In the genomic region with DNA sequence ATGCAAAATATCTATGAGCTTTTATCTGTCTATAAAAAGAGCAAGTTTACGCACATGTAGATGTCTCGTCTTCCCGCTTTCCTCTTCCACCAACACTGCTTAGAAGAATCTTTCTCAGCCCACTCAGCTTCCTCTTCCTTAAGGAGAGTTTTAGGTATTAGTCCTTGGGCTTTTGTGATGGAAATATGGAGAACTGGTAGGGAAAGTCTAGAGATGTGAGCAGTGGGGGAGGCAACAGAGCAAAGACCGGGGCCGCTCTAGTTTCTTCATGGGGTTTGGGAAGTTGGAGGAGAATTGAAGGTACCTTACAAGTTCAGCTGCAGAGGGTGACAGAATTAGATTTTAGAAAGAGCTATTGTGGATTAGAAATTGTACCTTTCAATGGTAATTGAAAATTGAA, we compare ENCODE assay signal across 2 cellular contexts.
TF ChIP-seq lines count a peak whose summit lies in the region.

No MANE protein-coding gene starts in this region.

TF ChIP-seq in GM23338, 12 proteins besides CTCF, POLR2A, EP300 and RAD21:
- TF ChIP-seq, protein P1, sequence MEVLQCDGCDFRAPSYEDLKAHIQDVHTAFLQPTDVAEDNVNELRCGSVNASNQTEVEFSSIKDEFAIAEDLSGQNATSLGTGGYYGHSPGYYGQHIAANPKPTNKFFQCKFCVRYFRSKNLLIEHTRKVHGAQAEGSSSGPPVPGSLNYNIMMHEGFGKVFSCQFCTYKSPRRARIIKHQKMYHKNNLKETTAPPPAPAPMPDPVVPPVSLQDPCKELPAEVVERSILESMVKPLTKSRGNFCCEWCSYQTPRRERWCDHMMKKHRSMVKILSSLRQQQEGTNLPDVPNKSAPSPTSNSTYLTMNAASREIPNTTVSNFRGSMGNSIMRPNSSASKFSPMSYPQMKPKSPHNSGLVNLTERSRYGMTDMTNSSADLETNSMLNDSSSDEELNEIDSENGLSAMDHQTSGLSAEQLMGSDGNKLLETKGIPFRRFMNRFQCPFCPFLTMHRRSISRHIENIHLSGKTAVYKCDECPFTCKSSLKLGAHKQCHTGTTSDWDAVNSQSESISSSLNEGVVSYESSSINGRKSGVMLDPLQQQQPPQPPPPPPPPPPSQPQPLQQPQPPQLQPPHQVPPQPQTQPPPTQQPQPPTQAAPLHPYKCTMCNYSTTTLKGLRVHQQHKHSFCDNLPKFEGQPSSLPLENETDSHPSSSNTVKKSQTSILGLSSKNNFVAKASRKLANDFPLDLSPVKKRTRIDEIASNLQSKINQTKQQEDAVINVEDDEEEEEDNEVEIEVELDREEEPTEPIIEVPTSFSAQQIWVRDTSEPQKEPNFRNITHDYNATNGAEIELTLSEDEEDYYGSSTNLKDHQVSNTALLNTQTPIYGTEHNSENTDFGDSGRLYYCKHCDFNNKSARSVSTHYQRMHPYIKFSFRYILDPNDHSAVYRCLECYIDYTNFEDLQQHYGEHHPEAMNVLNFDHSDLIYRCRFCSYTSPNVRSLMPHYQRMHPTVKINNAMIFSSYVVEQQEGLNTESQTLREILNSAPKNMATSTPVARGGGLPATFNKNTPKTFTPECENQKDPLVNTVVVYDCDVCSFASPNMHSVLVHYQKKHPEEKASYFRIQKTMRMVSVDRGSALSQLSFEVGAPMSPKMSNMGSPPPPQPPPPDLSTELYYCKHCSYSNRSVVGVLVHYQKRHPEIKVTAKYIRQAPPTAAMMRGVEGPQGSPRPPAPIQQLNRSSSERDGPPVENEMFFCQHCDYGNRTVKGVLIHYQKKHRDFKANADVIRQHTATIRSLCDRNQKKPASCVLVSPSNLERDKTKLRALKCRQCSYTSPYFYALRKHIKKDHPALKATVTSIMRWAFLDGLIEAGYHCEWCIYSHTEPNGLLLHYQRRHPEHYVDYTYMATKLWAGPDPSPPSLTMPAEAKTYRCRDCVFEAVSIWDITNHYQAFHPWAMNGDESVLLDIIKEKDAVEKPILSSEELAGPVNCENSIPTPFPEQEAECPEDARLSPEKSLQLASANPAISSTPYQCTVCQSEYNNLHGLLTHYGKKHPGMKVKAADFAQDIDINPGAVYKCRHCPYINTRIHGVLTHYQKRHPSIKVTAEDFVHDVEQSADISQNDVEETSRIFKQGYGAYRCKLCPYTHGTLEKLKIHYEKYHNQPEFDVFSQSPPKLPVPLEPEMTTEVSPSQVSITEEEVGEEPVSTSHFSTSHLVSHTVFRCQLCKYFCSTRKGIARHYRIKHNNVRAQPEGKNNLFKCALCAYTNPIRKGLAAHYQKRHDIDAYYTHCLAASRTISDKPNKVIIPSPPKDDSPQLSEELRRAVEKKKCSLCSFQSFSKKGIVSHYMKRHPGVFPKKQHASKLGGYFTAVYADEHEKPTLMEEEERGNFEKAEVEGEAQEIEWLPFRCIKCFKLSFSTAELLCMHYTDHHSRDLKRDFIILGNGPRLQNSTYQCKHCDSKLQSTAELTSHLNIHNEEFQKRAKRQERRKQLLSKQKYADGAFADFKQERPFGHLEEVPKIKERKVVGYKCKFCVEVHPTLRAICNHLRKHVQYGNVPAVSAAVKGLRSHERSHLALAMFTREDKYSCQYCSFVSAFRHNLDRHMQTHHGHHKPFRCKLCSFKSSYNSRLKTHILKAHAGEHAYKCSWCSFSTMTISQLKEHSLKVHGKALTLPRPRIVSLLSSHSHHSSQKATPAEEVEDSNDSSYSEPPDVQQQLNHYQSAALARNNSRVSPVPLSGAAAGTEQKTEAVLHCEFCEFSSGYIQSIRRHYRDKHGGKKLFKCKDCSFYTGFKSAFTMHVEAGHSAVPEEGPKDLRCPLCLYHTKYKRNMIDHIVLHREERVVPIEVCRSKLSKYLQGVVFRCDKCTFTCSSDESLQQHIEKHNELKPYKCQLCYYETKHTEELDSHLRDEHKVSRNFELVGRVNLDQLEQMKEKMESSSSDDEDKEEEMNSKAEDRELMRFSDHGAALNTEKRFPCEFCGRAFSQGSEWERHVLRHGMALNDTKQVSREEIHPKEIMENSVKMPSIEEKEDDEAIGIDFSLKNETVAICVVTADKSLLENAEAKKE (CRISPR knock-in tag; IDR thresholded peaks at IDR 0.05): peak; percentile 75
- TF ChIP-seq JUNB (IDR thresholded peaks at IDR 0.05; ENCODE audit: unreplicated experiment): no peak

TF ChIP-seq in WTC11, 78 proteins besides CTCF, POLR2A, EP300 and RAD21 (continued from another document):
- TF ChIP-seq, protein P2, sequence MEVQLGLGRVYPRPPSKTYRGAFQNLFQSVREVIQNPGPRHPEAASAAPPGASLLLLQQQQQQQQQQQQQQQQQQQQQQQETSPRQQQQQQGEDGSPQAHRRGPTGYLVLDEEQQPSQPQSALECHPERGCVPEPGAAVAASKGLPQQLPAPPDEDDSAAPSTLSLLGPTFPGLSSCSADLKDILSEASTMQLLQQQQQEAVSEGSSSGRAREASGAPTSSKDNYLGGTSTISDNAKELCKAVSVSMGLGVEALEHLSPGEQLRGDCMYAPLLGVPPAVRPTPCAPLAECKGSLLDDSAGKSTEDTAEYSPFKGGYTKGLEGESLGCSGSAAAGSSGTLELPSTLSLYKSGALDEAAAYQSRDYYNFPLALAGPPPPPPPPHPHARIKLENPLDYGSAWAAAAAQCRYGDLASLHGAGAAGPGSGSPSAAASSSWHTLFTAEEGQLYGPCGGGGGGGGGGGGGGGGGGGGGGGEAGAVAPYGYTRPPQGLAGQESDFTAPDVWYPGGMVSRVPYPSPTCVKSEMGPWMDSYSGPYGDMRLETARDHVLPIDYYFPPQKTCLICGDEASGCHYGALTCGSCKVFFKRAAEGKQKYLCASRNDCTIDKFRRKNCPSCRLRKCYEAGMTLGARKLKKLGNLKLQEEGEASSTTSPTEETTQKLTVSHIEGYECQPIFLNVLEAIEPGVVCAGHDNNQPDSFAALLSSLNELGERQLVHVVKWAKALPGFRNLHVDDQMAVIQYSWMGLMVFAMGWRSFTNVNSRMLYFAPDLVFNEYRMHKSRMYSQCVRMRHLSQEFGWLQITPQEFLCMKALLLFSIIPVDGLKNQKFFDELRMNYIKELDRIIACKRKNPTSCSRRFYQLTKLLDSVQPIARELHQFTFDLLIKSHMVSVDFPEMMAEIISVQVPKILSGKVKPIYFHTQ (CRISPR knock-in tag; IDR thresholded peaks at IDR 0.05): no peak
- TF ChIP-seq, protein P3, sequence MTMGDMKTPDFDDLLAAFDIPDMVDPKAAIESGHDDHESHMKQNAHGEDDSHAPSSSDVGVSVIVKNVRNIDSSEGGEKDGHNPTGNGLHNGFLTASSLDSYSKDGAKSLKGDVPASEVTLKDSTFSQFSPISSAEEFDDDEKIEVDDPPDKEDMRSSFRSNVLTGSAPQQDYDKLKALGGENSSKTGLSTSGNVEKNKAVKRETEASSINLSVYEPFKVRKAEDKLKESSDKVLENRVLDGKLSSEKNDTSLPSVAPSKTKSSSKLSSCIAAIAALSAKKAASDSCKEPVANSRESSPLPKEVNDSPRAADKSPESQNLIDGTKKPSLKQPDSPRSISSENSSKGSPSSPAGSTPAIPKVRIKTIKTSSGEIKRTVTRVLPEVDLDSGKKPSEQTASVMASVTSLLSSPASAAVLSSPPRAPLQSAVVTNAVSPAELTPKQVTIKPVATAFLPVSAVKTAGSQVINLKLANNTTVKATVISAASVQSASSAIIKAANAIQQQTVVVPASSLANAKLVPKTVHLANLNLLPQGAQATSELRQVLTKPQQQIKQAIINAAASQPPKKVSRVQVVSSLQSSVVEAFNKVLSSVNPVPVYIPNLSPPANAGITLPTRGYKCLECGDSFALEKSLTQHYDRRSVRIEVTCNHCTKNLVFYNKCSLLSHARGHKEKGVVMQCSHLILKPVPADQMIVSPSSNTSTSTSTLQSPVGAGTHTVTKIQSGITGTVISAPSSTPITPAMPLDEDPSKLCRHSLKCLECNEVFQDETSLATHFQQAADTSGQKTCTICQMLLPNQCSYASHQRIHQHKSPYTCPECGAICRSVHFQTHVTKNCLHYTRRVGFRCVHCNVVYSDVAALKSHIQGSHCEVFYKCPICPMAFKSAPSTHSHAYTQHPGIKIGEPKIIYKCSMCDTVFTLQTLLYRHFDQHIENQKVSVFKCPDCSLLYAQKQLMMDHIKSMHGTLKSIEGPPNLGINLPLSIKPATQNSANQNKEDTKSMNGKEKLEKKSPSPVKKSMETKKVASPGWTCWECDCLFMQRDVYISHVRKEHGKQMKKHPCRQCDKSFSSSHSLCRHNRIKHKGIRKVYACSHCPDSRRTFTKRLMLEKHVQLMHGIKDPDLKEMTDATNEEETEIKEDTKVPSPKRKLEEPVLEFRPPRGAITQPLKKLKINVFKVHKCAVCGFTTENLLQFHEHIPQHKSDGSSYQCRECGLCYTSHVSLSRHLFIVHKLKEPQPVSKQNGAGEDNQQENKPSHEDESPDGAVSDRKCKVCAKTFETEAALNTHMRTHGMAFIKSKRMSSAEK (CRISPR knock-in tag; IDR thresholded peaks at IDR 0.05; ENCODE audit: borderline replicate concordance): no peak
- TF ChIP-seq ZNF396 (CRISPR knock-in tag; IDR thresholded peaks at IDR 0.05; ENCODE audit: borderline replicate concordance) (no peak), CBFB (CRISPR knock-in tag; IDR thresholded peaks at IDR 0.05; ENCODE audit: low read depth) (no peak), NFYB (CRISPR knock-in tag; conservative IDR thresholded peaks at IDR 0.05; ENCODE audit: low read depth) (no peak), ZNF671 (CRISPR knock-in tag; IDR thresholded peaks at IDR 0.05) (no peak), RORB (CRISPR knock-in tag; IDR thresholded peaks at IDR 0.05) (no peak), IRF2 (CRISPR knock-in tag; IDR thresholded peaks at IDR 0.05; ENCODE audit: borderline replicate concordance, low read depth) (no peak), FOXP1 (CRISPR knock-in tag; IDR thresholded peaks at IDR 0.05; ENCODE audit: borderline replicate concordance) (no peak)
- TF ChIP-seq, protein P4, sequence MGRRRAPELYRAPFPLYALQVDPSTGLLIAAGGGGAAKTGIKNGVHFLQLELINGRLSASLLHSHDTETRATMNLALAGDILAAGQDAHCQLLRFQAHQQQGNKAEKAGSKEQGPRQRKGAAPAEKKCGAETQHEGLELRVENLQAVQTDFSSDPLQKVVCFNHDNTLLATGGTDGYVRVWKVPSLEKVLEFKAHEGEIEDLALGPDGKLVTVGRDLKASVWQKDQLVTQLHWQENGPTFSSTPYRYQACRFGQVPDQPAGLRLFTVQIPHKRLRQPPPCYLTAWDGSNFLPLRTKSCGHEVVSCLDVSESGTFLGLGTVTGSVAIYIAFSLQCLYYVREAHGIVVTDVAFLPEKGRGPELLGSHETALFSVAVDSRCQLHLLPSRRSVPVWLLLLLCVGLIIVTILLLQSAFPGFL (CRISPR knock-in tag; IDR thresholded peaks at IDR 0.05; ENCODE audit: borderline replicate concordance): no peak
- TF ChIP-seq, protein P5, sequence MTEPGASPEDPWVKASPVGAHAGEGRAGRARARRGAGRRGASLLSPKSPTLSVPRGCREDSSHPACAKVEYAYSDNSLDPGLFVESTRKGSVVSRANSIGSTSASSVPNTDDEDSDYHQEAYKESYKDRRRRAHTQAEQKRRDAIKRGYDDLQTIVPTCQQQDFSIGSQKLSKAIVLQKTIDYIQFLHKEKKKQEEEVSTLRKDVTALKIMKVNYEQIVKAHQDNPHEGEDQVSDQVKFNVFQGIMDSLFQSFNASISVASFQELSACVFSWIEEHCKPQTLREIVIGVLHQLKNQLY (CRISPR knock-in tag; IDR thresholded peaks at IDR 0.05): no peak
- TF ChIP-seq, protein P6, sequence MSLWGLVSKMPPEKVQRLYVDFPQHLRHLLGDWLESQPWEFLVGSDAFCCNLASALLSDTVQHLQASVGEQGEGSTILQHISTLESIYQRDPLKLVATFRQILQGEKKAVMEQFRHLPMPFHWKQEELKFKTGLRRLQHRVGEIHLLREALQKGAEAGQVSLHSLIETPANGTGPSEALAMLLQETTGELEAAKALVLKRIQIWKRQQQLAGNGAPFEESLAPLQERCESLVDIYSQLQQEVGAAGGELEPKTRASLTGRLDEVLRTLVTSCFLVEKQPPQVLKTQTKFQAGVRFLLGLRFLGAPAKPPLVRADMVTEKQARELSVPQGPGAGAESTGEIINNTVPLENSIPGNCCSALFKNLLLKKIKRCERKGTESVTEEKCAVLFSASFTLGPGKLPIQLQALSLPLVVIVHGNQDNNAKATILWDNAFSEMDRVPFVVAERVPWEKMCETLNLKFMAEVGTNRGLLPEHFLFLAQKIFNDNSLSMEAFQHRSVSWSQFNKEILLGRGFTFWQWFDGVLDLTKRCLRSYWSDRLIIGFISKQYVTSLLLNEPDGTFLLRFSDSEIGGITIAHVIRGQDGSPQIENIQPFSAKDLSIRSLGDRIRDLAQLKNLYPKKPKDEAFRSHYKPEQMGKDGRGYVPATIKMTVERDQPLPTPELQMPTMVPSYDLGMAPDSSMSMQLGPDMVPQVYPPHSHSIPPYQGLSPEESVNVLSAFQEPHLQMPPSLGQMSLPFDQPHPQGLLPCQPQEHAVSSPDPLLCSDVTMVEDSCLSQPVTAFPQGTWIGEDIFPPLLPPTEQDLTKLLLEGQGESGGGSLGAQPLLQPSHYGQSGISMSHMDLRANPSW (CRISPR knock-in tag; conservative IDR thresholded peaks at IDR 0.05; ENCODE audit: low read depth): no peak
- TF ChIP-seq, protein P7, sequence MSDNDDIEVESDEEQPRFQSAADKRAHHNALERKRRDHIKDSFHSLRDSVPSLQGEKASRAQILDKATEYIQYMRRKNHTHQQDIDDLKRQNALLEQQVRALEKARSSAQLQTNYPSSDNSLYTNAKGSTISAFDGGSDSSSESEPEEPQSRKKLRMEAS (CRISPR knock-in tag; IDR thresholded peaks at IDR 0.05): no peak
